Comparison of ENCODE assay signal across 8 cellular contexts in the genomic region with DNA sequence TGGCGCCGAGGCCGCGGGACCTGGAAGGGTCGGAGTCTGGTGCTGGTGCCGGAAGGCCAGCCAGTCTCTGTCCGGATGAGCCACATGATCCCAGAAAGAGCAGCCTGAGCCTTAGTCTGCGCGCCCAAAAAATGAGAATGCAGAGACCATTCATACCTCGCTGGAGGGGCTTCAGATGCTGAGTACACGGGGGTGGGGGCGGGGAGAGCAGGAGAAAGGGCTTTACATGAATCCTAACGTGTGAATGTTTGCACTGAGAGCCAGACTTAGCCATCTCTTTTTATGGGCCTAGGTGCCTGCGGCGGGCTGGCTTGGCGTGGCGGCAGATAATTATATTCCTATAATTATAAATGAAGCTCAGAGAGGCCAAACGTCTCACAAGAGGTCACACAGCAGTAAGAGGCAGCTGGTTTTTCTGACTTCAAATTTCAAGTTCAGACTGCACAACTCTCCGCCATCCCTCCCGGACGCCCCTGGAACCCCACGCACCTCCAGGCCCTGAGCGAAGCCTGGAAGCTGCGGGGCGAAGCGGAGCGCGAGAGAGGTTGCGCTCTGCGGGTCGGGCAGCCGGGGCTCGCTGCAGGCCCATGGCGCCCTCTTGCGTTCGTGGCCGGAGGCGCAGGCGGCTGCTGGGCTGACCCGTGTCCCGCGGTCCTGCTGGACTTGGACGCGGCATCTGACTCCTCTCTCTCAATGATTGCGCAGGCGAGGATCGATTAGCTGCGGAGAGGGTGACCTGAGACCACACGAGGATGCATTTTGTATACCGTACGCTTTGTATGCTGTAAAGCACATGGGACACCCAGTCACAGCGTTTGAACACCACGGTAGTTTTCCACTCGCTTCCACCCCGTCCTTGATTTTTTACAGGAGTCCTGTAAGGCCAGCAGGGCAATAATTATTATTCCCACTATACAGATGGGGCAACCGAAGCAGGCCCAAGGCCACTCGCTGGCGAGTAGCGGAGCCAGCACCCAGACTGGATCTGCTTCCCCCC.
DNase-seq lines count a peak whose midpoint lies in the region; ATAC-seq and TF ChIP-seq lines count a peak whose summit lies in the region.

No MANE protein-coding gene starts in this region.

- peaks cover 67% of the 10 kb centered on the region for H3K27me3 Mint-ChIP-seq in CD8-positive, alpha-beta T cell (ENCODE audit: low read depth)

- H3K4me3 Mint-ChIP-seq in CD8-positive, alpha-beta T cell: peak overlapping the region; percentile 32

- peak; percentile 71 for ATAC-seq in CD8-positive, alpha-beta T cell
- peak; percentile 53 for ATAC-seq in GM21576 (IDR thresholded peaks at IDR 0.05; ENCODE audit: unreplicated experiment)
- ATAC-seq in GM18520 (IDR thresholded peaks at IDR 0.05; ENCODE audit: unreplicated experiment): no peak

- no peaks in the 10 kb centered on the region for H3K36me3 ChIP-seq in CD8-positive, alpha-beta T cell (ENCODE audit: insufficient read depth, low read length)

- intact Hi-C loops in CD8-positive, alpha-beta T cell (cut with DNase I, micrococcal nuclease): loop anchor here (1.0 to 5.0 kb wide), 7 partner anchors 273 to 533 kb away; a partner anchor contains a TSS

- TF ChIP-seq CTCF in CD8-positive, alpha-beta T cell (IDR thresholded peaks at IDR 0.05): peak; percentile 84
- TF ChIP-seq CTCF in choroid plexus epithelial cell (conservative IDR thresholded peaks at IDR 0.05; ENCODE audit: low read depth, low read length): peak; percentile 82

- POLR2A ChIA-PET in CD8-positive, alpha-beta T cell (lab: Charles Lee): no interaction called here

- peaks cover 42% of the 10 kb centered on the region for H3K27me3 ChIP-seq in CD8-positive, alpha-beta T cell (ENCODE audit: insufficient read depth, low read length)
- H3K27me3 ChIP-seq in layer of hippocampus (ENCODE audit: control insufficient read depth, insufficient read depth, low read length): peaks cover 39% of the 10 kb centered on the region

- no peaks in the 10 kb centered on the region for H3K9me3 Mint-ChIP-seq in CD8-positive, alpha-beta T cell

- H3K4me3 ChIP-seq in CD8-positive, alpha-beta T cell (ENCODE audit: low read depth, low read length): peak overlapping the region; percentile 33
- H3K4me3 ChIP-seq in choroid plexus epithelial cell (ENCODE audit: low read depth, low read length): peak overlapping the region; percentile 54

- no peak overlapping the region for H3K27ac ChIP-seq in CD8-positive, alpha-beta T cell (ENCODE audit: low read depth, low read length)
- H3K27ac ChIP-seq in layer of hippocampus (ENCODE audit: low read depth, low read length): peak overlapping the region; percentile 38

- no peaks in the 10 kb centered on the region for H3K9me3 ChIP-seq in CD8-positive, alpha-beta T cell (ENCODE audit: low read length)

- H3K4me1 Mint-ChIP-seq in CD8-positive, alpha-beta T cell (ENCODE audit: low read depth): peaks cover 11% of the 10 kb centered on the region

- peaks cover 21% of the 10 kb centered on the region for H3K4me1 ChIP-seq in CD8-positive, alpha-beta T cell (ENCODE audit: insufficient read depth, low read length)

- H3K36me3 Mint-ChIP-seq in CD8-positive, alpha-beta T cell: no peaks in the 10 kb centered on the region

- peak; percentile 35 to 78 (median 48) for DNase-seq in CD8-positive, alpha-beta T cell
- DNase-seq in NCI-H1694 treated with DMSO at 0.1 percent for 48 hours (lab: John Stamatoyannopoulos, UW) (peak; percentile 43), choroid plexus epithelial cell (ENCODE audit: low read depth) (peak; percentile 70)
- DNase-seq in activated CD4-positive, alpha-beta T cell treated with anti-CD3 and anti-CD28 coated beads for 48 hours: peak; percentile 79
- peak; percentile 47 to 67 for DNase-seq in stimulated activated CD4-positive, alpha-beta T cell treated with anti-CD3 and anti-CD28 coated beads, Interleukin-1b, Interleukin-23, amount 100 ng/mL, for 4 hours (ENCODE audit: low read depth in 2 of 2)

- CTCF ChIA-PET in CD8-positive, alpha-beta T cell (lab: Charles Lee): interaction anchor here (0.6 to 4.1 kb wide), 17 partner anchors 9 to 535 kb away, joined by 3 to 50 read pairs (median 4); a partner anchor contains a TSS

- H3K27ac Mint-ChIP-seq in CD8-positive, alpha-beta T cell: no peak overlapping the region
